8 cellular contexts compared by ENCODE assay signal in genomic region chr18:11654736-11655604, GRCh38. TPM values are rescaled to one million over a fixed set of nuclear protein-coding genes. Genes with fewer than 3 reads are reported as not detected.
DNase-seq lines count a peak whose midpoint lies in the region; ATAC-seq, FAIRE-seq and TF ChIP-seq lines count a peak whose summit lies in the region.

No MANE protein-coding gene starts in this region.

- intact Hi-C loops in Caco-2 (cut with micrococcal nuclease; ENCODE audit: unreplicated experiment), result loop anchor here (1.0 to 5.0 kb wide), 6 partner anchors 73 to 384 kb away; no protein-coding TSS in a partner anchor
- intact Hi-C loops in HepG2 (cut with micrococcal nuclease; ENCODE audit: unreplicated experiment), result loop anchor here (10.0 kb wide), 1 partner anchor 90 kb away; no protein-coding TSS in a partner anchor

- in situ Hi-C loops in HepG2 (cut with HindIII; ENCODE audit: extremely low pct_ligation_motif_present, low pct_unique_long_range_greater_than_20kb), result loop anchor here (10.0 kb wide), 2 partner anchors 70 to 390 kb away; no protein-coding TSS in a partner anchor

- BruUV-seq in Caco-2 (replicated peaks; lab: Mats Ljungman, UMichigan) (no TSS peak), HepG2 (replicated peaks; lab: Mats Ljungman, UMichigan) (no TSS peak)

- no peaks in the 10 kb centered on the region for H3K4me1 ChIP-seq in Caco-2
- H3K4me1 ChIP-seq in HUES48 (ENCODE audit: control insufficient read depth, insufficient read depth, low read length), result no peaks in the 10 kb centered on the region
- H3K4me1 ChIP-seq in HepG2 (ENCODE audit: insufficient read depth, low read length), result no peaks in the 10 kb centered on the region

- H3K4me3 ChIP-seq in Caco-2 (ENCODE audit: low read depth, low read length), result no peak overlapping the region
- H3K4me3 ChIP-seq in HUES48 (ENCODE audit: low read depth, low read length), result peak overlapping the region; percentile 36; the same call in 1 of the 2 replicates
- no peak overlapping the region for H3K4me3 ChIP-seq in HepG2 (replicated peaks in 1 of 3; ENCODE audit: insufficient read depth in 1 of 3, low read depth in 2 of 3, low read length in 3 of 3)

- peak; percentile 85 for ATAC-seq in HepG2
- ATAC-seq in HG02981 (IDR thresholded peaks at IDR 0.05; ENCODE audit: unreplicated experiment), result no peak

- TF ChIP-seq POLR2A in HepG2 (IDR thresholded peaks at IDR 0.05; ENCODE audit: insufficient read depth in 1 of 2, low read depth in 2 of 2, low read length in 2 of 2), result no peak

- H3K9me3 ChIP-seq in Caco-2 (no peaks in the 10 kb centered on the region), HUES48 (ENCODE audit: control insufficient read depth, insufficient read depth, low read length) (no peaks in the 10 kb centered on the region), HepG2 (ENCODE audit: low read length) (no peaks in the 10 kb centered on the region)

- H3K4me3 Mint-ChIP-seq in Caco-2 (ENCODE audit: unreplicated experiment), result peak overlapping the region; percentile 44

- H3K36me3 Mint-ChIP-seq in Caco-2 (ENCODE audit: insufficient read depth, unreplicated experiment), result no peaks in the 10 kb centered on the region

- H3K36me3 ChIP-seq in Caco-2 (ENCODE audit: control insufficient read depth, insufficient read depth, low read length) (no peaks in the 10 kb centered on the region), HUES48 (ENCODE audit: control insufficient read depth, insufficient read depth, low read length) (no peaks in the 10 kb centered on the region), HepG2 (replicated peaks in 1 of 2; ENCODE audit: control insufficient read depth in 1 of 2, insufficient read depth in 2 of 2, low read length in 2 of 2) (no peaks in the 10 kb centered on the region)

- 22% methylated on average over 22 of the region's 32 CpGs for WGBS in HepG2 (ENCODE audit: low lambda C conversion rate)

- TF ChIP-seq CTCF in Caco-2 (IDR thresholded peaks at IDR 0.05; ENCODE audit: insufficient read depth in 1 of 2, low read depth in 1 of 2, low read length in 1 of 2, severe bottlenecking in 1 of 2, unreplicated experiment in 1 of 2), result peak; percentile 83 to 88
- peak; percentile 73 for TF ChIP-seq CTCF in HepG2 (CRISPR knock-in tag; IDR thresholded peaks at IDR 0.05)

- DNase-seq in Caco-2 (peak in 1 of 2 experiments; percentile 79), T-helper 9 cell (peak; percentile 16), caudate nucleus (lab: John Stamatoyannopoulos, UW) (peak in 40 of 61 donors; percentile 2 to 60 (median 23)), HepG2 (ENCODE audit: low spot score) (no peak), DMS79 (lab: John Stamatoyannopoulos, UW) (no peak)
- peak in 2 of 3 experiments; percentile 7 to 60 for DNase-seq in stimulated activated CD4-positive, alpha-beta T cell treated with anti-CD3 and anti-CD28 coated beads, TNF-alpha, amount 100 ng/mL, for 24 hours (ENCODE audit: low read depth in 3 of 3)

- no peaks in the 10 kb centered on the region for H3K79me2 ChIP-seq in HepG2 (ENCODE audit: insufficient read depth, low read length)

- H3K27ac Mint-ChIP-seq in Caco-2 (ENCODE audit: unreplicated experiment), result no peak overlapping the region

- POLR2A ChIA-PET in Caco-2 (lab: Charles Lee) (no interaction called here), HepG2 (lab: Yijun Ruan, JAX) (no interaction called here)

- H3K9ac ChIP-seq in HUES48 (ENCODE audit: low read depth, low read length) (no peak overlapping the region), HepG2 (ENCODE audit: insufficient read depth, low read depth, low read length) (no peak overlapping the region)

- H3K4me1 Mint-ChIP-seq in Caco-2 (ENCODE audit: low read depth, unreplicated experiment), result no peaks in the 10 kb centered on the region

- TF ChIP-seq EP300 in HepG2 (IDR thresholded peaks at IDR 0.05; ENCODE audit: low read depth in 2 of 2, low read length in 2 of 2), result no peak
- TF ChIP-seq EP300 in HepG2 (CRISPR knock-in tag; IDR thresholded peaks at IDR 0.05; ENCODE audit: borderline replicate concordance), result no peak

- peak; percentile 60 for TF ChIP-seq RAD21 in HepG2 (CRISPR knock-in tag; IDR thresholded peaks at IDR 0.05)

- no peak for FAIRE-seq in HepG2 (lab: Jason Lieb, UNC)

- H3K27ac ChIP-seq in HUES48 (ENCODE audit: low read depth, low read length) (no peak overlapping the region), caudate nucleus (ENCODE audit: low read depth, low read length) (no peak overlapping the region), HepG2 (ENCODE audit: extremely low read length, insufficient read depth, low read length) (no peak overlapping the region)

- CTCF ChIA-PET in Caco-2 (lab: Charles Lee), result interaction anchor here (0.6 to 3.5 kb wide), 16 partner anchors 13 to 384 kb away, joined by 3 to 52 read pairs (median 4); partner anchors contain the start of gene GNAL
- CTCF ChIA-PET in HepG2 (lab: Yijun Ruan, JAX; ENCODE audit: low intra/inter-chr PET ratio, low total read pairs), result interaction anchor here (0.9 to 1.1 kb wide), 3 partner anchors 73 to 384 kb away, joined by 3 to 6 read pairs (median 4); no protein-coding TSS in a partner anchor

- peaks cover 10% of the 10 kb centered on the region for H3K27me3 Mint-ChIP-seq in Caco-2 (ENCODE audit: insufficient read depth, unreplicated experiment)

- H3K9me3 Mint-ChIP-seq in Caco-2 (ENCODE audit: unreplicated experiment), result peaks cover 18% of the 10 kb centered on the region

- H3K4me2 ChIP-seq in HepG2 (ENCODE audit: low read depth, low read length), result no peak overlapping the region

- no peak overlapping the region for H2AFZ ChIP-seq in HepG2 (ENCODE audit: low read length)

- no peaks in the 10 kb centered on the region for H3K27me3 ChIP-seq in Caco-2 (replicated peaks; ENCODE audit: control insufficient read depth, insufficient read depth, low read length)
- H3K27me3 ChIP-seq in HUES48 (ENCODE audit: control insufficient read depth, insufficient read depth, low read length), result peaks cover 9% of the 10 kb centered on the region
- H3K27me3 ChIP-seq in HepG2 (ENCODE audit: control insufficient read depth in 1 of 2, insufficient read depth in 2 of 2, low read length in 2 of 2), result peaks cover 6 to 36% of the 10 kb centered on the region in 2 experiments; a peak in 4 of 5 replicates

- no peaks in the 10 kb centered on the region for H4K20me1 ChIP-seq in HepG2 (ENCODE audit: insufficient read depth, low read length)

RNA-seq across cellular contexts. Expression of gene GNAL, which starts 34.1 kb away (rescaled TPM):
- total RNA-seq in Caco-2 (2022) (24.5 and 28.4 TPM in 2 replicates), HepG2 (2016; rRNA removed; fragmentation: Illumina TruSeq; extraction: Trizol) (1.3 and 1.4 TPM in 2 replicates)
- 0.97 and 1.0 TPM in 2 replicates for total RNA-seq in HepG2 (2016; cell fraction: cytosol; rRNA removed; fragmentation: Illumina TruSeq; extraction: Trizol; ENCODE audit: low read depth)
- total RNA-seq in HepG2 (2016; cell fraction: insoluble cytoplasmic fraction; rRNA removed; fragmentation: Illumina TruSeq; extraction: Trizol), result 1.6 and 1.8 TPM in 2 replicates
- 2.8 and 3.0 TPM in 2 replicates for total RNA-seq in HepG2 (2016; cell fraction: membrane; rRNA removed; fragmentation: Illumina TruSeq; extraction: Trizol)
- total RNA-seq in HepG2 (2016; cell fraction: nucleus; rRNA removed; fragmentation: Illumina TruSeq; extraction: Trizol), result 1.2 and 1.8 TPM in 2 replicates
- 0.63 and 0.87 TPM in 2 replicates for polyA plus RNA-seq in HepG2 (2011; rRNA removed)
- 0.74 and 0.78 TPM in 2 replicates for polyA plus RNA-seq in HepG2 (2011; cell fraction: cytosol; rRNA removed)
- polyA plus RNA-seq in HepG2 (2011; cell fraction: nucleus; rRNA removed), result 0.45 and 0.61 TPM in 2 replicates
- polyA plus RNA-seq in HepG2 (2012), result 1.1 and 1.7 TPM in 2 replicates
- polyA plus RNA-seq in HepG2 (2016; cell fraction: cytosol; fragmentation: Illumina TruSeq; extraction: Trizol; ENCODE audit: low read depth), result 1.6 and 1.7 TPM in 2 replicates
- 1.2 and 1.4 TPM in 2 replicates for polyA plus RNA-seq in HepG2 (2016; cell fraction: insoluble cytoplasmic fraction; fragmentation: Illumina TruSeq; extraction: Trizol; ENCODE audit: low read depth)
- 1.9 and 2.7 TPM in 2 replicates for polyA plus RNA-seq in HepG2 (2016; cell fraction: membrane; fragmentation: Illumina TruSeq; extraction: Trizol; ENCODE audit: low read depth)
- polyA plus RNA-seq in HepG2 (2016; cell fraction: nucleus; fragmentation: Illumina TruSeq; extraction: Trizol; ENCODE audit: insufficient read depth, low read depth), result 0.96 and 1.1 TPM in 2 replicates
- 0.96 and 9.4 TPM in 2 replicates for polyA minus RNA-seq in HepG2 (2011; rRNA and poly(A)+ RNA removed; ENCODE audit: low replicate concordance)
- polyA minus RNA-seq in HepG2 (2011; cell fraction: cytosol; rRNA and poly(A)+ RNA removed), result 1.1 and 2.1 TPM in 2 replicates
- polyA minus RNA-seq in HepG2 (2011; cell fraction: nucleus; rRNA and poly(A)+ RNA removed), result 1.7 TPM in 2 replicates

RNA-seq across cellular contexts. Expression of gene SLC35G4, which starts 45.6 kb away (rescaled TPM):
- total RNA-seq in Caco-2 (2022) (not detected in 2 replicates), HepG2 (2016; rRNA removed; fragmentation: Illumina TruSeq; extraction: Trizol) (not detected in 2 replicates)
- total RNA-seq in HepG2 (2016; cell fraction: cytosol; rRNA removed; fragmentation: Illumina TruSeq; extraction: Trizol; ENCODE audit: low read depth), result not detected in 2 replicates
- not detected in 2 replicates for total RNA-seq in HepG2 (2016; cell fraction: insoluble cytoplasmic fraction; rRNA removed; fragmentation: Illumina TruSeq; extraction: Trizol)
- not detected in 2 replicates for total RNA-seq in HepG2 (2016; cell fraction: membrane; rRNA removed; fragmentation: Illumina TruSeq; extraction: Trizol)
- not detected in 2 replicates for total RNA-seq in HepG2 (2016; cell fraction: nucleus; rRNA removed; fragmentation: Illumina TruSeq; extraction: Trizol)
- not detected in 2 replicates for polyA plus RNA-seq in HepG2 (2011; rRNA removed)
- polyA plus RNA-seq in HepG2 (2011; cell fraction: cytosol; rRNA removed), result not detected in 2 replicates
- not detected in 2 replicates for polyA plus RNA-seq in HepG2 (2011; cell fraction: nucleus; rRNA removed)
- polyA plus RNA-seq in HepG2 (2012), result not detected in 2 replicates
- not detected in 2 replicates for polyA plus RNA-seq in HepG2 (2016; cell fraction: cytosol; fragmentation: Illumina TruSeq; extraction: Trizol; ENCODE audit: low read depth)
- polyA plus RNA-seq in HepG2 (2016; cell fraction: insoluble cytoplasmic fraction; fragmentation: Illumina TruSeq; extraction: Trizol; ENCODE audit: low read depth), result not detected in 2 replicates
- not detected in 2 replicates for polyA plus RNA-seq in HepG2 (2016; cell fraction: membrane; fragmentation: Illumina TruSeq; extraction: Trizol; ENCODE audit: low read depth)
- not detected in 2 replicates for polyA plus RNA-seq in HepG2 (2016; cell fraction: nucleus; fragmentation: Illumina TruSeq; extraction: Trizol; ENCODE audit: insufficient read depth, low read depth)
- not detected in 2 replicates for polyA minus RNA-seq in HepG2 (2011; rRNA and poly(A)+ RNA removed; ENCODE audit: low replicate concordance)
- polyA minus RNA-seq in HepG2 (2011; cell fraction: cytosol; rRNA and poly(A)+ RNA removed), result not detected in 2 replicates
- not detected in 2 replicates for polyA minus RNA-seq in HepG2 (2011; cell fraction: nucleus; rRNA and poly(A)+ RNA removed)

Comparison
In these comparisons a context has a peak if more than half of its experiments do, and no peak if none do; other contexts are left out.
1. DNase-seq: peak in T-helper 9 cell (single experiment), caudate nucleus (40 of 61) and stimulated activated CD4-positive, alpha-beta T cell treated with anti-CD3 and anti-CD28 coated beads, TNF-alpha, amount 100 ng/mL, for 24 hours (2 of 3); none in HepG2 (single experiment) and DMS79 (single experiment).